In the genomic region with DNA sequence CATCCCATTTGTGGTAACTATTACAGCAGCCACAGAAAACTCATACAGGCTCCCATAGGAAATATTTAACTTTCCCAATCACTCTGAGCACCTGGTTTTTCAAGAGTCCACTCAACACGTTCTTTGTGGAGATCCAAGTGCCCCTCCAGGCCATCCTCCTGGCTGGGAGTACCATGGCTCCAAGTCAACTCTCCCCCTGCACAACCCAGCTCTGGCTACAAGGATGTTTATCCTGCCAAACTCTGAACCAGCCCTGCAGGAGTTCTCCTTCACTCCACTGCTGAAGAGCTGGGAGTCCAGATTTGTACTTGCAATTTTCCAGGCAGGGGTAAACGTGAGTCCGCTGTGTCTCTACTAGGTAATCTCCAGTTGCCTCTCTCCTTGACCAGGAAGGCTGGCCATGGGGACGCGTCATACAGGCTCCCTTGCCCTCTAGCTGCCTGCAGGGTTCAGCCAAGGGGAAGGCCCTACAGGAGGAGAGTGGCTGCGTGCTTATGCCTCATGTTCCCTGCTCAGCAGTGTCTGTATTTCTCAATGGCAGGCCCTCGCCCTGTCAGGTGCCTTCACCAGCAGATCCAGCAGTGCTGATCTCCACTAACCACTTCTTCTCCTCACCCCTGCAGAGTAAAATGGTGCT, we compare ENCODE assay signal across 1 cellular context.
TF ChIP-seq lines count a peak whose summit lies in the region.

No MANE protein-coding gene starts in this region.

TF ChIP-seq in GM23338, 12 proteins besides CTCF, POLR2A, EP300 and RAD21 (continued from another document):
- TF ChIP-seq, protein P1, sequence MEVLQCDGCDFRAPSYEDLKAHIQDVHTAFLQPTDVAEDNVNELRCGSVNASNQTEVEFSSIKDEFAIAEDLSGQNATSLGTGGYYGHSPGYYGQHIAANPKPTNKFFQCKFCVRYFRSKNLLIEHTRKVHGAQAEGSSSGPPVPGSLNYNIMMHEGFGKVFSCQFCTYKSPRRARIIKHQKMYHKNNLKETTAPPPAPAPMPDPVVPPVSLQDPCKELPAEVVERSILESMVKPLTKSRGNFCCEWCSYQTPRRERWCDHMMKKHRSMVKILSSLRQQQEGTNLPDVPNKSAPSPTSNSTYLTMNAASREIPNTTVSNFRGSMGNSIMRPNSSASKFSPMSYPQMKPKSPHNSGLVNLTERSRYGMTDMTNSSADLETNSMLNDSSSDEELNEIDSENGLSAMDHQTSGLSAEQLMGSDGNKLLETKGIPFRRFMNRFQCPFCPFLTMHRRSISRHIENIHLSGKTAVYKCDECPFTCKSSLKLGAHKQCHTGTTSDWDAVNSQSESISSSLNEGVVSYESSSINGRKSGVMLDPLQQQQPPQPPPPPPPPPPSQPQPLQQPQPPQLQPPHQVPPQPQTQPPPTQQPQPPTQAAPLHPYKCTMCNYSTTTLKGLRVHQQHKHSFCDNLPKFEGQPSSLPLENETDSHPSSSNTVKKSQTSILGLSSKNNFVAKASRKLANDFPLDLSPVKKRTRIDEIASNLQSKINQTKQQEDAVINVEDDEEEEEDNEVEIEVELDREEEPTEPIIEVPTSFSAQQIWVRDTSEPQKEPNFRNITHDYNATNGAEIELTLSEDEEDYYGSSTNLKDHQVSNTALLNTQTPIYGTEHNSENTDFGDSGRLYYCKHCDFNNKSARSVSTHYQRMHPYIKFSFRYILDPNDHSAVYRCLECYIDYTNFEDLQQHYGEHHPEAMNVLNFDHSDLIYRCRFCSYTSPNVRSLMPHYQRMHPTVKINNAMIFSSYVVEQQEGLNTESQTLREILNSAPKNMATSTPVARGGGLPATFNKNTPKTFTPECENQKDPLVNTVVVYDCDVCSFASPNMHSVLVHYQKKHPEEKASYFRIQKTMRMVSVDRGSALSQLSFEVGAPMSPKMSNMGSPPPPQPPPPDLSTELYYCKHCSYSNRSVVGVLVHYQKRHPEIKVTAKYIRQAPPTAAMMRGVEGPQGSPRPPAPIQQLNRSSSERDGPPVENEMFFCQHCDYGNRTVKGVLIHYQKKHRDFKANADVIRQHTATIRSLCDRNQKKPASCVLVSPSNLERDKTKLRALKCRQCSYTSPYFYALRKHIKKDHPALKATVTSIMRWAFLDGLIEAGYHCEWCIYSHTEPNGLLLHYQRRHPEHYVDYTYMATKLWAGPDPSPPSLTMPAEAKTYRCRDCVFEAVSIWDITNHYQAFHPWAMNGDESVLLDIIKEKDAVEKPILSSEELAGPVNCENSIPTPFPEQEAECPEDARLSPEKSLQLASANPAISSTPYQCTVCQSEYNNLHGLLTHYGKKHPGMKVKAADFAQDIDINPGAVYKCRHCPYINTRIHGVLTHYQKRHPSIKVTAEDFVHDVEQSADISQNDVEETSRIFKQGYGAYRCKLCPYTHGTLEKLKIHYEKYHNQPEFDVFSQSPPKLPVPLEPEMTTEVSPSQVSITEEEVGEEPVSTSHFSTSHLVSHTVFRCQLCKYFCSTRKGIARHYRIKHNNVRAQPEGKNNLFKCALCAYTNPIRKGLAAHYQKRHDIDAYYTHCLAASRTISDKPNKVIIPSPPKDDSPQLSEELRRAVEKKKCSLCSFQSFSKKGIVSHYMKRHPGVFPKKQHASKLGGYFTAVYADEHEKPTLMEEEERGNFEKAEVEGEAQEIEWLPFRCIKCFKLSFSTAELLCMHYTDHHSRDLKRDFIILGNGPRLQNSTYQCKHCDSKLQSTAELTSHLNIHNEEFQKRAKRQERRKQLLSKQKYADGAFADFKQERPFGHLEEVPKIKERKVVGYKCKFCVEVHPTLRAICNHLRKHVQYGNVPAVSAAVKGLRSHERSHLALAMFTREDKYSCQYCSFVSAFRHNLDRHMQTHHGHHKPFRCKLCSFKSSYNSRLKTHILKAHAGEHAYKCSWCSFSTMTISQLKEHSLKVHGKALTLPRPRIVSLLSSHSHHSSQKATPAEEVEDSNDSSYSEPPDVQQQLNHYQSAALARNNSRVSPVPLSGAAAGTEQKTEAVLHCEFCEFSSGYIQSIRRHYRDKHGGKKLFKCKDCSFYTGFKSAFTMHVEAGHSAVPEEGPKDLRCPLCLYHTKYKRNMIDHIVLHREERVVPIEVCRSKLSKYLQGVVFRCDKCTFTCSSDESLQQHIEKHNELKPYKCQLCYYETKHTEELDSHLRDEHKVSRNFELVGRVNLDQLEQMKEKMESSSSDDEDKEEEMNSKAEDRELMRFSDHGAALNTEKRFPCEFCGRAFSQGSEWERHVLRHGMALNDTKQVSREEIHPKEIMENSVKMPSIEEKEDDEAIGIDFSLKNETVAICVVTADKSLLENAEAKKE (CRISPR knock-in tag; IDR thresholded peaks at IDR 0.05), result no peak
- no peak for TF ChIP-seq JUNB (IDR thresholded peaks at IDR 0.05; ENCODE audit: unreplicated experiment)
- no peak for TF ChIP-seq POLR2AphosphoS5 (IDR thresholded peaks at IDR 0.05; ENCODE audit: low read depth)
- TF ChIP-seq EZH2 (IDR thresholded peaks at IDR 0.05; ENCODE audit: low read depth, unreplicated experiment), result no peak
- TF ChIP-seq, protein P2, sequence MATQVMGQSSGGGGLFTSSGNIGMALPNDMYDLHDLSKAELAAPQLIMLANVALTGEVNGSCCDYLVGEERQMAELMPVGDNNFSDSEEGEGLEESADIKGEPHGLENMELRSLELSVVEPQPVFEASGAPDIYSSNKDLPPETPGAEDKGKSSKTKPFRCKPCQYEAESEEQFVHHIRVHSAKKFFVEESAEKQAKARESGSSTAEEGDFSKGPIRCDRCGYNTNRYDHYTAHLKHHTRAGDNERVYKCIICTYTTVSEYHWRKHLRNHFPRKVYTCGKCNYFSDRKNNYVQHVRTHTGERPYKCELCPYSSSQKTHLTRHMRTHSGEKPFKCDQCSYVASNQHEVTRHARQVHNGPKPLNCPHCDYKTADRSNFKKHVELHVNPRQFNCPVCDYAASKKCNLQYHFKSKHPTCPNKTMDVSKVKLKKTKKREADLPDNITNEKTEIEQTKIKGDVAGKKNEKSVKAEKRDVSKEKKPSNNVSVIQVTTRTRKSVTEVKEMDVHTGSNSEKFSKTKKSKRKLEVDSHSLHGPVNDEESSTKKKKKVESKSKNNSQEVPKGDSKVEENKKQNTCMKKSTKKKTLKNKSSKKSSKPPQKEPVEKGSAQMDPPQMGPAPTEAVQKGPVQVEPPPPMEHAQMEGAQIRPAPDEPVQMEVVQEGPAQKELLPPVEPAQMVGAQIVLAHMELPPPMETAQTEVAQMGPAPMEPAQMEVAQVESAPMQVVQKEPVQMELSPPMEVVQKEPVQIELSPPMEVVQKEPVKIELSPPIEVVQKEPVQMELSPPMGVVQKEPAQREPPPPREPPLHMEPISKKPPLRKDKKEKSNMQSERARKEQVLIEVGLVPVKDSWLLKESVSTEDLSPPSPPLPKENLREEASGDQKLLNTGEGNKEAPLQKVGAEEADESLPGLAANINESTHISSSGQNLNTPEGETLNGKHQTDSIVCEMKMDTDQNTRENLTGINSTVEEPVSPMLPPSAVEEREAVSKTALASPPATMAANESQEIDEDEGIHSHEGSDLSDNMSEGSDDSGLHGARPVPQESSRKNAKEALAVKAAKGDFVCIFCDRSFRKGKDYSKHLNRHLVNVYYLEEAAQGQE (IDR thresholded peaks at IDR 0.05; ENCODE audit: unreplicated experiment), result no peak
